ENCODE assay signal across 2 cellular contexts in genomic region chrX:156008379-156008778, GRCh38. TPM values are rescaled to one million over a fixed set of nuclear protein-coding genes. Genes with fewer than 3 reads are reported as not detected.
"Had no signal": no experiment of that assay in that cellular context is flagged by ENCODE, and none has a peak within 500 bp of the region (broad histone marks: within the 10 kb centered on the region; RNA-seq: fewer than 3 reads in every experiment).

No MANE protein-coding gene starts in this region.

RNA-seq across cellular contexts. Expression of gene IL9R, which starts 10.9 kb away (rescaled TPM):
- total RNA-seq: astrocyte, cardiac muscle cell had no signal
